18 cellular contexts compared by ENCODE assay signal in genomic region chr9:87865626-87866025, GRCh38. TPM values are rescaled to one million over a fixed set of nuclear protein-coding genes. Genes with fewer than 3 reads are reported as not detected.
A peak's percentile ranks its signal among the peaks of the same experiment; 100 is the strongest.
DNase-seq lines count a peak whose midpoint lies in the region; ATAC-seq, FAIRE-seq and TF ChIP-seq lines count a peak whose summit lies in the region.
"Had no signal": no experiment of that assay in that cellular context is flagged by ENCODE, and none has a peak within 500 bp of the region (broad histone marks: within the 10 kb centered on the region; RNA-seq: fewer than 3 reads in every experiment).

No MANE protein-coding gene starts in this region.

- FAIRE-seq in endothelial cell of umbilical vein (lab: Jason Lieb, UNC) (no peak), small intestine (lab: Jason Lieb, UNC) (no peak)
- FAIRE-seq: H1 had no signal

- no peak overlapping the region for H3K4me3 ChIP-seq in endothelial cell of umbilical vein (replicated peaks in 1 of 3; ENCODE audit: insufficient read depth in 1 of 3, low read depth in 1 of 3, low read length in 3 of 3)
- no peak overlapping the region for H3K4me3 ChIP-seq in small intestine (ENCODE audit: low read depth in 1 of 2, low read length in 2 of 2)
- no peak overlapping the region for H3K4me3 ChIP-seq in heart left ventricle
- H3K4me3 ChIP-seq: BLaER1, SJCRH30 had no signal

- TF ChIP-seq POLR2A in endothelial cell of umbilical vein (IDR thresholded peaks at IDR 0.05; ENCODE audit: low read depth, low read length) (no peak), heart left ventricle (IDR thresholded peaks at IDR 0.05) (no peak)

- H3K36me3 ChIP-seq in endothelial cell of umbilical vein (ENCODE audit: control insufficient read depth in 2 of 2, extremely low read depth in 1 of 2, insufficient read depth in 2 of 2, low read length in 2 of 2) (no peaks in the 10 kb centered on the region), small intestine (ENCODE audit: control insufficient read depth in 2 of 2, insufficient read depth in 2 of 2, low read length in 2 of 2) (no peaks in the 10 kb centered on the region), heart left ventricle (no peaks in the 10 kb centered on the region)
- H3K36me3 ChIP-seq: BLaER1, SJCRH30 had no signal

- CTCF ChIA-PET in endothelial cell of umbilical vein (lab: Charles Lee): no interaction called here

- TF ChIP-seq CTCF in endothelial cell of umbilical vein (IDR thresholded peaks at IDR 0.05; ENCODE audit: extremely low read depth in 1 of 2, insufficient read depth in 1 of 2, low read depth in 1 of 2, low read length in 2 of 2) (no peak), heart left ventricle (IDR thresholded peaks at IDR 0.05) (no peak)

- ATAC-seq in left lobe of liver (no peak), heart left ventricle (no peak)
- ATAC-seq: CD8-positive, alpha-beta T cell had no signal

- no peaks in the 10 kb centered on the region for H4K20me1 ChIP-seq in endothelial cell of umbilical vein (replicated peaks; ENCODE audit: control insufficient read depth, extremely low read depth, insufficient read depth, low read length)
- H4K20me1 ChIP-seq: BLaER1 had no signal

- no peak overlapping the region for H3K27ac ChIP-seq in endothelial cell of umbilical vein (ENCODE audit: insufficient read depth, low read depth, low read length)
- H3K27ac ChIP-seq in small intestine (ENCODE audit: low read depth in 1 of 2, low read length in 1 of 2): no peak overlapping the region
- no peak overlapping the region for H3K27ac ChIP-seq in heart left ventricle
- H3K27ac ChIP-seq: BLaER1, SJCRH30 had no signal

- WGBS in small intestine, 3 donors: 21 to 59% (median 42%) methylated on average over 3 of the region's 3 CpGs
- WGBS in heart left ventricle, 4 donors: 85 to 92% (median 88%) methylated on average over 3 of the region's 3 CpGs

- H3K9ac ChIP-seq in endothelial cell of umbilical vein (replicated peaks; ENCODE audit: extremely low read depth, insufficient read depth, low read length): no peak overlapping the region
- H3K9ac ChIP-seq: BLaER1 had no signal

- H3K4me2 ChIP-seq in endothelial cell of umbilical vein (ENCODE audit: insufficient read depth, low read length): no peak overlapping the region
- H3K4me2 ChIP-seq: BLaER1 had no signal

- dilution Hi-C loops in endothelial cell of umbilical vein (cut with MboI; ENCODE audit: extremely low pct_ligation_motif_present, low sequenced_read_pairs): no loop called here

- no peaks in the 10 kb centered on the region for H3K9me1 ChIP-seq in endothelial cell of umbilical vein (replicated peaks; ENCODE audit: control insufficient read depth, extremely low read depth, insufficient read depth, low read length)

- H3K4me1 ChIP-seq in endothelial cell of umbilical vein (ENCODE audit: control insufficient read depth, extremely low read depth, insufficient read depth, low read length) (peaks cover 8% of the 10 kb centered on the region), small intestine (ENCODE audit: control insufficient read depth in 2 of 2, insufficient read depth in 1 of 2, low read depth in 1 of 2, low read length in 1 of 2) (no peaks in the 10 kb centered on the region), heart left ventricle (no peaks in the 10 kb centered on the region)
- H3K4me1 ChIP-seq: SJCRH30 had no signal

- intact Hi-C loops in endothelial cell of umbilical vein (cut with micrococcal nuclease): no loop called here
- intact Hi-C loops in heart left ventricle (cut with DNase I): no loop called here

- no peaks in the 10 kb centered on the region for H3K9me3 ChIP-seq in endothelial cell of umbilical vein (replicated peaks; ENCODE audit: control insufficient read depth, insufficient read depth, low read length)
- no peaks in the 10 kb centered on the region for H3K9me3 ChIP-seq in small intestine (ENCODE audit: control insufficient read depth, low read depth)
- peaks cover 0 to 18% (median 7%) of the 10 kb centered on the region in 12 donors for H3K9me3 ChIP-seq in heart left ventricle

- DNase-seq in ELR (ENCODE audit: low read depth) (peak; percentile 41), endothelial cell of umbilical vein (ENCODE audit: low read depth, low spot score) (no peak), left lobe of liver (ENCODE audit: low spot score) (peak; percentile 11), small intestine (peak; percentile 58), COLO829 (ENCODE audit: low spot score) (no peak), SW480 (ENCODE audit: low spot score) (no peak), heart left ventricle (no peak), NCI-H774 (lab: John Stamatoyannopoulos, UW) (no peak)
- DNase-seq: CD8-positive, alpha-beta T cell; DMS 273 treated with DMSO at 0.1 percent for 48 hours; NCI-H187; NCI-H446; NCI-H69; OCI-M1; RPMI8226; SJCRH30 had no signal

- no TSS peak for BruUV-seq in endothelial cell of umbilical vein (replicated peaks; lab: Mats Ljungman, UMichigan)

- POLR2A ChIA-PET in endothelial cell of umbilical vein (lab: Charles Lee): no interaction called here

- H3K27me3 ChIP-seq in endothelial cell of umbilical vein (ENCODE audit: control insufficient read depth in 2 of 2, insufficient read depth in 2 of 2, low read length in 2 of 2) (no peaks in the 10 kb centered on the region), small intestine (ENCODE audit: control insufficient read depth in 2 of 2, insufficient read depth in 2 of 2, low read length in 2 of 2) (no peaks in the 10 kb centered on the region), heart left ventricle (no peaks in the 10 kb centered on the region)
- H3K27me3 ChIP-seq: BLaER1, SJCRH30 had no signal

- H2AFZ ChIP-seq in endothelial cell of umbilical vein (ENCODE audit: low read depth, low read length): peak overlapping the region; percentile 74

- no peaks in the 10 kb centered on the region for H3K79me2 ChIP-seq in endothelial cell of umbilical vein (ENCODE audit: control insufficient read depth, insufficient read depth, low read length)

TF ChIP-seq in endothelial cell of umbilical vein, 7 proteins besides CTCF, POLR2A, EP300 and RAD21:
- no peak for TF ChIP-seq MYC (IDR thresholded peaks at IDR 0.05; ENCODE audit: low read depth, low read length)
- no peak for TF ChIP-seq FOS (IDR thresholded peaks at IDR 0.05; ENCODE audit: borderline replicate concordance, insufficient read depth, low read length)
- TF ChIP-seq EZH2 (IDR thresholded peaks at IDR 0.05; ENCODE audit: borderline replicate concordance, low read depth, low read length, severe bottlenecking): no peak
- no peak for TF ChIP-seq POLR2AphosphoS5 (IDR thresholded peaks at IDR 0.05; ENCODE audit: insufficient read depth, low read depth, low read length)
- no peak for TF ChIP-seq MAX (IDR thresholded peaks at IDR 0.05; ENCODE audit: insufficient read depth, insufficient read length)
- TF ChIP-seq GATA2 (IDR thresholded peaks at IDR 0.05; ENCODE audit: insufficient read depth, insufficient read length, low read depth, low read length): no peak
- no peak for TF ChIP-seq JUN (IDR thresholded peaks at IDR 0.05; ENCODE audit: borderline replicate concordance, insufficient read depth, insufficient read length, low read depth)

RNA-seq across cellular contexts. Expression of gene SPATA31E1, which starts 17.1 kb away (rescaled TPM):
- total RNA-seq in endothelial cell of umbilical vein (not detected in 2 replicates), left lobe of liver (not detected), heart left ventricle (not detected)
- polyA plus RNA-seq in endothelial cell of umbilical vein (not detected in 2 replicates), small intestine (not detected), heart left ventricle (not detected)
- polyA plus RNA-seq in endothelial cell of umbilical vein (2011; cell fraction: cytosol; rRNA removed): not detected in 2 replicates
- polyA plus RNA-seq in endothelial cell of umbilical vein (2011; cell fraction: nucleus; rRNA removed): not detected in 2 replicates
- not detected in 2 replicates for polyA plus RNA-seq in endothelial cell of umbilical vein (2012)
- polyA minus RNA-seq in endothelial cell of umbilical vein: not detected in 2 replicates
- polyA minus RNA-seq in endothelial cell of umbilical vein (2011; cell fraction: cytosol; rRNA and poly(A)+ RNA removed): not detected
- polyA minus RNA-seq in endothelial cell of umbilical vein (2011; cell fraction: nucleus; rRNA and poly(A)+ RNA removed): not detected in 2 replicates
- total RNA-seq: CD8-positive, alpha-beta T cell; SJCRH30 had no signal

RNA-seq across cellular contexts. Expression of gene SPATA31C1, which starts 52.1 kb away (rescaled TPM):
- not detected in 2 replicates for total RNA-seq in endothelial cell of umbilical vein
- not detected in 2 replicates for polyA plus RNA-seq in endothelial cell of umbilical vein
- not detected in 2 replicates for polyA plus RNA-seq in endothelial cell of umbilical vein (2011; cell fraction: cytosol; rRNA removed)
- not detected in 2 replicates for polyA plus RNA-seq in endothelial cell of umbilical vein (2011; cell fraction: nucleus; rRNA removed)
- polyA plus RNA-seq in endothelial cell of umbilical vein (2012): not detected in 2 replicates
- polyA minus RNA-seq in endothelial cell of umbilical vein: not detected in 2 replicates
- polyA minus RNA-seq in endothelial cell of umbilical vein (2011; cell fraction: cytosol; rRNA and poly(A)+ RNA removed): not detected
- polyA minus RNA-seq in endothelial cell of umbilical vein (2011; cell fraction: nucleus; rRNA and poly(A)+ RNA removed): not detected in 2 replicates
- not detected for total RNA-seq in left lobe of liver
- not detected for polyA plus RNA-seq in small intestine
- not detected for total RNA-seq in heart left ventricle
- not detected for polyA plus RNA-seq in heart left ventricle
- total RNA-seq: CD8-positive, alpha-beta T cell; H1 had no signal

Comparison
In these comparisons a context has a peak if more than half of its experiments do, and no peak if none do; other contexts are left out.
1. DNase-seq: peak in ELR (single experiment), left lobe of liver (single experiment) and small intestine (single experiment); none in endothelial cell of umbilical vein (single experiment), COLO829 (single experiment), SW480 (single experiment), heart left ventricle (0 of 5) and NCI-H774 (single experiment).